ENCODE assay signal across 18 cellular contexts in the genomic region with DNA sequence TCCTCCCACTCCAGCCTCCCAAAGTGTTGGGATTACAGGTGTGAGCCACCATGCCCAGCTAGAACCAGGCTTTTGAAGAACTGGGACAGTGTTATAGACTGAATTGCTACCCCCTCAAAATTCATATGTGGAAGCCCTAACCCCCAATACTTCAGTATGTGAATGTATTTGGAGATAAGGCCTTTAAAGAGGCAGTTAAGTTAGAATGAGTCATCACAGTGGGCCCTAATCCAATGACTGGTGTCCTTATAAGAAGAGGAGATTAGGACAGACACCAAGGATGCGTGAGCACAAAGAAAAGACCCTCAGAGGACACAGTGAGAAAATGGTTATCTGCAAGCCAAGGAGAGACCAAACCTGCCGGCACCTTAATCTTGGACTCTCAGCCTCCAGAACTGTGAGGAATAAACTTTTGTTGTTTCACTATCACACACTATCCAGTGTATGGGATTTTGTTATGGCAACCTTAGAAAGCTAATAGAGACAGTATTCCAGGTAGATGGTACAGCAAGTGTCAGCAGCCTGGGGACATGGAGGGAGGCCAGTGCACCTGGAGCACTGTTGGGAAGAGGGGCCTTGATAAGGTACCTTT. TPM values are rescaled to one million over a fixed set of nuclear protein-coding genes. Genes with fewer than 3 reads are reported as not detected.
DNase-seq lines count a peak whose midpoint lies in the region; ATAC-seq, FAIRE-seq and TF ChIP-seq lines count a peak whose summit lies in the region.
"Had no signal": no experiment of that assay in that cellular context is flagged by ENCODE, and none has a peak within 500 bp of the region (broad histone marks: within the 10 kb centered on the region; RNA-seq: fewer than 3 reads in every experiment).

No MANE protein-coding gene starts in this region.

- peak overlapping the region; percentile 95; the same call in 1 of the 2 replicates for H3K18ac ChIP-seq in IMR-90 (ENCODE audit: low read depth, low read length)

- TF ChIP-seq EP300 in A549 (IDR thresholded peaks at IDR 0.05) = no peak

- peak overlapping the region; percentile 86 for H4K5ac ChIP-seq in IMR-90 (ENCODE audit: low read depth, low read length)

- H3K4me1 ChIP-seq in A549 = peaks cover 55% of the 10 kb centered on the region
- H3K4me1 ChIP-seq in IMR-90 (ENCODE audit: control insufficient read depth, insufficient read depth, low read length) = peaks cover 40% of the 10 kb centered on the region
- peaks cover 18 to 38% of the 10 kb centered on the region in 2 donors for H3K4me1 ChIP-seq in adrenal gland (replicated peaks in 1 of 2)
- H3K4me1 ChIP-seq: parathyroid adenoma had no signal

- peak overlapping the region; percentile 97 for H2BK5ac ChIP-seq in IMR-90 (ENCODE audit: low read depth, low read length, poor library complexity, severe bottlenecking)

- H3K27me3 ChIP-seq in IMR-90 (ENCODE audit: control insufficient read depth, insufficient read depth, low read length) = no peaks in the 10 kb centered on the region
- no peaks in the 10 kb centered on the region for H3K27me3 ChIP-seq in adrenal gland
- H3K27me3 ChIP-seq: spleen, stomach had no signal

- intact Hi-C loops in IMR-90 (cut with micrococcal nuclease) = no loop called here
- intact Hi-C loops in adrenal gland (cut with DNase I) = no loop called here

- H2BK20ac ChIP-seq in IMR-90 (ENCODE audit: low read depth, low read length) = peak overlapping the region; percentile 95

- H3K9ac ChIP-seq in IMR-90 (ENCODE audit: low read depth, low read length) = no peak overlapping the region
- H3K9ac ChIP-seq: parathyroid adenoma had no signal

- H2AFZ ChIP-seq in IMR-90 (replicated peaks; ENCODE audit: low read length, poor library complexity) = peak overlapping the region; percentile 78
- H2AFZ ChIP-seq: parathyroid adenoma had no signal

- peak overlapping the region; percentile 95 for H2BK120ac ChIP-seq in IMR-90 (ENCODE audit: low read depth, low read length)

- FAIRE-seq in A549 (lab: Jason Lieb, UNC) = no peak

- no TSS peak for BruUV-seq in IMR-90 (replicated peaks; lab: Mats Ljungman, UMichigan)

- H3K4ac ChIP-seq in IMR-90 (ENCODE audit: low read depth, low read length) = peak overlapping the region; percentile 94

- peak overlapping the region; percentile 71 for H3K14ac ChIP-seq in IMR-90 (replicated peaks; ENCODE audit: low read depth, low read length)

- no peak overlapping the region for H3K56ac ChIP-seq in IMR-90 (ENCODE audit: extremely low read depth, insufficient read depth, low read length)

- dilution Hi-C loops in IMR-90 (cut with HindIII; ENCODE audit: low sequenced_read_pairs, unreplicated experiment) = no loop called here

- H3K4me3 ChIP-seq in A549 = no peak overlapping the region
- no peak overlapping the region for H3K4me3 ChIP-seq in IMR-90 (ENCODE audit: insufficient read depth, low read depth, low read length)
- no peak overlapping the region for H3K4me3 ChIP-seq in adrenal gland
- H3K4me3 ChIP-seq: mucosa of descending colon, spleen, stomach had no signal

- peak overlapping the region; percentile 80 for H2AK9ac ChIP-seq in IMR-90 (replicated peaks; ENCODE audit: low read depth, low read length, poor library complexity)

- H4K91ac ChIP-seq in IMR-90 (ENCODE audit: insufficient read depth, low read depth, low read length) = peak overlapping the region; percentile 97

- in situ Hi-C loops in IMR-90 (cut with MboI; ENCODE audit: low sequenced_read_pairs) (no loop called here), GM13976 (cut with MboI; ENCODE audit: low sequenced_read_pairs, unreplicated experiment) (no loop called here)

- 0 out of 3 replicates have a peak overlapping the region, but pooled peaks have one; percentile 8 for H3K4me2 ChIP-seq in A549
- peak overlapping the region; percentile 32; the same call in 1 of the 2 replicates for H3K4me2 ChIP-seq in IMR-90 (ENCODE audit: low read depth, low read length)

- H3K9me1 ChIP-seq in IMR-90 (ENCODE audit: insufficient read depth, low read length) = peaks cover 38% of the 10 kb centered on the region

- CTCF ChIA-PET in A549 (lab: Yijun Ruan, JAX) (interaction anchor here (0.6 to 1.3 kb wide), 6 partner anchors 9 to 129 kb away, joined by 3 to 4 read pairs (median 3); no protein-coding TSS in a partner anchor), IMR-90 (lab: Yijun Ruan, JAX) (no interaction called here)

- peak overlapping the region; percentile 96 for H2AK5ac ChIP-seq in IMR-90 (ENCODE audit: low read depth, low read length)

- no peak for TF ChIP-seq RAD21 in A549 (conservative IDR thresholded peaks at IDR 0.05 in 1 of 2, IDR thresholded peaks at IDR 0.05 in 1 of 2)
- no peak for TF ChIP-seq RAD21 in IMR-90 (IDR thresholded peaks at IDR 0.05; ENCODE audit: low read length)

- ATAC-seq in A549 = no peak
- no peak for ATAC-seq in IMR-90 (ENCODE audit: low read depth)
- ATAC-seq in GM21390 (IDR thresholded peaks at IDR 0.05; ENCODE audit: unreplicated experiment) = no peak
- ATAC-seq: HCT116, mucosa of descending colon had no signal

- WGBS in A549 (ENCODE audit: missing lambda C conversion rate) = 93% methylated on average over 2 of the region's 2 CpGs
- no CpG with 5 or more reads among the region's 2 CpGs for WGBS in IMR-90 (ENCODE audit: extremely low coverage in 2 of 2, insufficient read length in 1 of 2), 2 experiments
- 38 to 50% (median 44%) methylated on average over 2 of the region's 2 CpGs for WGBS in adrenal gland, 4 donors

- H3K9me3 ChIP-seq in A549 (0 out of 3 replicates have a peak, but pooled peaks cover 4% of the 10 kb centered on the region), IMR-90 (ENCODE audit: control insufficient read depth, insufficient read depth, low read length) (no peaks in the 10 kb centered on the region), adrenal gland (replicated peaks in 1 of 3) (no peaks in the 10 kb centered on the region)
- H3K9me3 ChIP-seq: mucosa of descending colon, spleen, stomach had no signal

- H4K8ac ChIP-seq in IMR-90 (ENCODE audit: low read depth in 2 of 2, low read length in 2 of 2) = peak overlapping the region; percentile 53 to 72

- H3K23ac ChIP-seq in IMR-90 (ENCODE audit: low read depth, low read length) = peak overlapping the region; percentile 78; the same call in 1 of the 2 replicates

- H3K36me3 ChIP-seq in IMR-90 (ENCODE audit: control insufficient read depth, insufficient read depth, low read length) = no peaks in the 10 kb centered on the region
- H3K36me3 ChIP-seq in adrenal gland (replicated peaks in 1 of 2) = no peaks in the 10 kb centered on the region
- H3K36me3 ChIP-seq: spleen, stomach had no signal

- H3K27ac ChIP-seq in A549 (peak overlapping the region; percentile 72 to 82), IMR-90 (ENCODE audit: insufficient read depth, low read length) (peak overlapping the region; percentile 53), adrenal gland (peak overlapping the region in 1 of 5 donors; percentile 91)
- H3K27ac ChIP-seq: parathyroid adenoma had no signal

- POLR2A ChIA-PET in A549 (lab: Yijun Ruan, JAX) = no interaction called here
- POLR2A ChIA-PET in IMR-90 (lab: Charles Lee; ENCODE audit: unreplicated experiment) = no interaction called here

- TF ChIP-seq CTCF in A549 (IDR thresholded peaks at IDR 0.05) (no peak), IMR-90 (conservative IDR thresholded peaks at IDR 0.05; ENCODE audit: low read depth, low read length) (no peak), adrenal gland (IDR thresholded peaks at IDR 0.05) (no peak), GM13976 (IDR thresholded peaks at IDR 0.05; ENCODE audit: borderline replicate concordance, control extremely low read depth, extremely low read depth, insufficient read depth, missing control alignments) (no peak)

- no peak for DNase-seq in A549 (ENCODE audit: low read depth in 1 of 2, low spot score in 1 of 2)
- peak; percentile 83 for DNase-seq in IMR-90
- peak in 4 of 7 donors; percentile 52 to 75 (median 61) for DNase-seq in adrenal gland
- peak; percentile 27 for DNase-seq in fibroblast of the conjunctiva (ENCODE audit: low read depth)
- no peak for DNase-seq in globus pallidus (ENCODE audit: low spot score)
- no peak for DNase-seq in NCI-H1930 (lab: John Stamatoyannopoulos, UW)
- DNase-seq in GM13976 (ENCODE audit: low spot score) = no peak
- DNase-seq: activated CD4-positive, alpha-beta T cell treated with anti-CD3 and anti-CD28 coated beads, Interleukin-2, amount 50 U/mL, for 4 hours; anterior cingulate cortex; DMS153; kidney glomerular epithelial cell; mucosa of descending colon; NCI-H187 treated with DMSO at 0.1 percent for 48 hours; spleen; stomach had no signal

- H4K20me1 ChIP-seq in IMR-90 (ENCODE audit: insufficient read depth, low read length) = no peaks in the 10 kb centered on the region

- TF ChIP-seq POLR2A in A549 (IDR thresholded peaks at IDR 0.05; ENCODE audit: low read length) (no peak), IMR-90 (IDR thresholded peaks at IDR 0.05; ENCODE audit: low read depth, low read length) (no peak), adrenal gland (IDR thresholded peaks at IDR 0.05) (no peak)

- peak overlapping the region; percentile 95 for H2BK15ac ChIP-seq in IMR-90 (ENCODE audit: low read depth, low read length)

- peaks cover 24 to 50% of the 10 kb centered on the region in 2 experiments for H3K79me1 ChIP-seq in IMR-90 (ENCODE audit: low read depth in 1 of 2, low read length in 2 of 2)

RNA-seq across cellular contexts. Expression of gene ERGIC1, which starts 31.4 kb away (rescaled TPM):
- 176 and 208 TPM in 2 replicates for polyA plus RNA-seq in A549 (2011; rRNA removed)
- 184 and 254 TPM in 2 replicates for polyA plus RNA-seq in A549 (2012; cell fraction: cytosol; rRNA removed)
- polyA plus RNA-seq in A549 (2012; cell fraction: nucleus; rRNA removed) = 131 and 150 TPM in 2 replicates
- 289 to 322 TPM (median 304 TPM) in 3 replicates for polyA plus RNA-seq in A549 (2017; fragmentation: RNase III; extraction: RNeasy Plus Mini Kit Qiagen cat#74134 plus additional on column Dnase treatment)
- 418 and 510 TPM in 2 replicates for polyA minus RNA-seq in A549 (2011; rRNA and poly(A)+ RNA removed)
- 124 and 134 TPM in 2 replicates for total RNA-seq in IMR-90 (2012; rRNA removed)
- polyA plus RNA-seq in IMR-90 (2012; rRNA removed) = 185 and 192 TPM in 2 replicates
- 59.2 and 179 TPM in 2 replicates for polyA plus RNA-seq in IMR-90 (2012; cell fraction: cytosol; rRNA removed)
- polyA plus RNA-seq in IMR-90 (2012; cell fraction: nucleus; rRNA removed; ENCODE audit: low replicate concordance) = 128 and 132 TPM in 2 replicates
- total RNA-seq in adrenal gland = 100 to 1,000 TPM; 108 to 410 (median 254) TPM
- 100 to 1,000 TPM in 2 of 3 donors, 10 to 100 TPM in 1; 71.9 to 450 (median 103) TPM for polyA plus RNA-seq in adrenal gland

RNA-seq across cellular contexts. Expression of gene DUSP1, which starts 31.7 kb away (rescaled TPM):
- polyA plus RNA-seq in A549 (2011; rRNA removed) = 525 and 594 TPM in 2 replicates
- 540 and 757 TPM in 2 replicates for polyA plus RNA-seq in A549 (2012; cell fraction: cytosol; rRNA removed)
- 1,192 and 1,375 TPM in 2 replicates for polyA plus RNA-seq in A549 (2012; cell fraction: nucleus; rRNA removed)
- 191 to 207 TPM (median 203 TPM) in 3 replicates for polyA plus RNA-seq in A549 (2017; fragmentation: RNase III; extraction: RNeasy Plus Mini Kit Qiagen cat#74134 plus additional on column Dnase treatment)
- polyA minus RNA-seq in A549 (2011; rRNA and poly(A)+ RNA removed) = 620 and 630 TPM in 2 replicates
- total RNA-seq in IMR-90 (2012; rRNA removed) = 304 and 320 TPM in 2 replicates
- polyA plus RNA-seq in IMR-90 (2012; rRNA removed) = 467 and 674 TPM in 2 replicates
- polyA plus RNA-seq in IMR-90 (2012; cell fraction: cytosol; rRNA removed) = 405 and 1,457 TPM in 2 replicates
- 1,904 and 1,990 TPM in 2 replicates for polyA plus RNA-seq in IMR-90 (2012; cell fraction: nucleus; rRNA removed; ENCODE audit: low replicate concordance)
- 100 to 1,000 TPM in 7 of 8 donors, 10 to 100 TPM in 1; 60.5 to 603 (median 339) TPM for total RNA-seq in adrenal gland
- polyA plus RNA-seq in adrenal gland = 100 to 1,000 TPM in 1 of 3 donors, 10 to 100 TPM in 2; 59.5 to 107 (median 77.1) TPM

Comparison
In these comparisons a context has a peak if more than half of its experiments do, and no peak if none do; other contexts are left out.
1. DNase-seq: peak in IMR-90 (single experiment), adrenal gland (4 of 7) and fibroblast of the conjunctiva (single experiment); none in A549 (0 of 2), globus pallidus (single experiment), NCI-H1930 (0 of 2) and GM13976 (single experiment).